Comparison of ENCODE assay signal across 8 cellular contexts in the genomic region with DNA sequence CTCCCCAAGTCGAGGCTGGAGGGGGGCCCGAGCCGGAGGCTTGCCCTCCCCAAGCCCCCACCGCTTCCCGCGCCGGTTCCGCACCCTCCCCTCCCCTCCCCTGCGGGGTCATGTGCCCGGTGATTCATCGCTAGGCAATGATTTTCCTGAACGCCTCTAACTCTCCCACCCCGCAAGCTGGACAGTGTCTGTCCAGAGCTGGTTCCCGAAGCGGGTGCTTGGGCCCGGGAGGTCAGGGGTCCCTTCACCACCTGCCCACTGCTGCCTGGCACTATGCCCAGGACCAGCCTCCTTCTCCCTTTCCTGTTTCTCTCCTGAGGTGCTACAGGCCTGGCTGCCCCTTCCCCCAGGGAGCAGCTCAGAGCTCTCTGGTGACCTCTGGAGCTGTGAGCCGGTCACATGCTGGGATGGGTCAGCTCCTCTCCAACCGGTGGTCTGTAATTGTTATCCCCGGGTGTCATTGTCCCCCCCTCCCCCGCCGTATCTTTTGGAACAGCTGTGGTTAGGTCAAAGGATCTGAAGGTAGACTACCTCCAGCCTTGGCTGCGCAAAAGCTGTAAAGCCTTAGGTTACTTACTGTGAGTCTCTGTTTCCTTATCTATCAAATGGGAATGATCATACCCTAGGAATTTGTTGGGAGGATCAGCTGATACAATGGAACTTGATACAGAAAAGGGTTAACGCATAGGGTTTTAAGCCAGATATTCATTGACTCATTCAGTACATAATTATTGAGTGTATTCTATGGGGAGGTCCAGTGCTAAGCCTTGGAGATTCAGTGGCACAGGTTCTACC. TPM values are rescaled to one million over a fixed set of nuclear protein-coding genes. Genes with fewer than 3 reads are reported as not detected.
DNase-seq lines count a peak whose midpoint lies in the region; ATAC-seq and TF ChIP-seq lines count a peak whose summit lies in the region.

No MANE protein-coding gene starts in this region.

- 7 to 19% methylated on average over 8 to 23 of the region's 23 CpGs for WGBS in thyroid gland, 2 donors

- no TSS peak for BruUV-seq in Panc1 (replicated peaks; lab: Mats Ljungman, UMichigan)

- peak; percentile 34 for TF ChIP-seq CTCF in Panc1 (IDR thresholded peaks at IDR 0.05)
- no peak for TF ChIP-seq CTCF in nephron (IDR thresholded peaks at IDR 0.05; ENCODE audit: unreplicated experiment in 3 of 3)
- TF ChIP-seq CTCF in thyroid gland (IDR thresholded peaks at IDR 0.05): no peak

- ATAC-seq in HG03139 (IDR thresholded peaks at IDR 0.05; ENCODE audit: unreplicated experiment) (peak; percentile 13), Panc1 (peak; percentile 72)

- no peaks in the 10 kb centered on the region for H3K36me3 Mint-ChIP-seq in nephron (ENCODE audit: low read depth)

- in situ Hi-C loops in Panc1 (cut with HindIII; ENCODE audit: low pct_unique_long_range_greater_than_20kb, low sequenced_read_pairs): no loop called here

- H3K4me3 Mint-ChIP-seq in nephron: peak overlapping the region; percentile 83 to 89 (median 89)

- CTCF ChIA-PET in Panc1 (lab: Charles Lee): interaction anchor here (0.6 to 2.0 kb wide), 4 partner anchors 15 to 103 kb away, joined by 4 to 8 read pairs (median 6); a partner anchor contains a TSS

- peaks cover 11% of the 10 kb centered on the region for H3K4me1 Mint-ChIP-seq in nephron

- TF ChIP-seq POLR2A in thyroid gland (IDR thresholded peaks at IDR 0.05): no peak

- peaks cover 49% of the 10 kb centered on the region for H3K27me3 Mint-ChIP-seq in nephron (ENCODE audit: low read depth)

- H3K27ac ChIP-seq in Panc1 (ENCODE audit: low read length) (peak overlapping the region; percentile 82), thyroid gland (peak overlapping the region; percentile 66 to 96 (median 94))

- H3K9me3 Mint-ChIP-seq in nephron: no peaks in the 10 kb centered on the region

- POLR2A ChIA-PET in Panc1 (lab: Charles Lee): interaction anchor here (0.5 to 1.1 kb wide), 4 partner anchors 42 to 87 kb away, joined by 3 to 16 read pairs (median 12); a partner anchor contains a TSS

- peaks cover 14% of the 10 kb centered on the region for H3K4me1 ChIP-seq in Panc1 (ENCODE audit: control insufficient read depth, insufficient read depth, low read length)
- H3K4me1 ChIP-seq in thyroid gland: peaks cover 14 to 15% of the 10 kb centered on the region in 2 donors

- intact Hi-C loops in Panc1 (cut with micrococcal nuclease; ENCODE audit: unreplicated experiment) (no loop called here), thyroid gland (cut with DNase I) (loop anchor here (2.0 kb wide), 1 partner anchor 55 kb away; a partner anchor contains a TSS)

- peak overlapping the region in 2 of 3 experiments; percentile 75 to 78 for H3K27ac Mint-ChIP-seq in nephron

- H3K27me3 ChIP-seq in Panc1 (ENCODE audit: control insufficient read depth, insufficient read depth, low read length) (no peaks in the 10 kb centered on the region), thyroid gland (no peaks in the 10 kb centered on the region)

- H3K4me3 ChIP-seq in Panc1 (ENCODE audit: low read depth in 2 of 2, low read length in 2 of 2): peak overlapping the region; percentile 81 to 98
- H3K4me3 ChIP-seq in thyroid gland (replicated peaks in 1 of 3): peak overlapping the region; percentile 72 to 86 (median 78)

- H3K36me3 ChIP-seq in Panc1 (ENCODE audit: control insufficient read depth, insufficient read depth, low read length) (peaks cover 2% of the 10 kb centered on the region; the same call in 1 of the 2 replicates), thyroid gland (no peaks in the 10 kb centered on the region)

- DNase-seq in ELF-1 (ENCODE audit: low read depth, low spot score) (peak; percentile 80), Panc1 (ENCODE audit: low read depth, low spot score) (peak; percentile 48), foreskin melanocyte (peak; percentile 78), thyroid gland (peak; percentile 76 to 77), middle frontal gyrus (ENCODE audit: extremely low spot score, low spot score) (no peak)
- peak; percentile 48 for DNase-seq in activated naive CD4-positive, alpha-beta T cell treated with anti-CD3 and anti-CD28 coated beads, Interleukin-2, amount 50 U/mL, for 16 hours

- H3K9me3 ChIP-seq in Panc1 (ENCODE audit: control insufficient read depth, insufficient read depth, low read depth, low read length) (no peaks in the 10 kb centered on the region), thyroid gland (no peaks in the 10 kb centered on the region)

RNA-seq across cellular contexts. Expression of a gene that starts 0.7 kb away (rescaled TPM):
- total RNA-seq in Panc1 (2021; ENCODE audit: unreplicated experiment): 34.8 TPM
- 18.8 TPM for polyA plus RNA-seq in Panc1 (2012; ENCODE audit: insufficient read length)
- total RNA-seq in thyroid gland: 10 to 100 TPM; 36.5 to 46.4 (median 41.6) TPM

RNA-seq across cellular contexts. Expression of a gene that starts 42.3 kb away (rescaled TPM):
- total RNA-seq in Panc1 (2021; ENCODE audit: unreplicated experiment) (not detected), thyroid gland (not detected)
- not detected for polyA plus RNA-seq in Panc1 (2012; ENCODE audit: insufficient read length)

RNA-seq across cellular contexts. Expression of a gene that starts 54.7 kb away (rescaled TPM):
- total RNA-seq in Panc1 (2021; ENCODE audit: unreplicated experiment) (41.8 TPM), thyroid gland (10 to 100 TPM; 19.4 to 40.7 (median 25.4) TPM)
- polyA plus RNA-seq in Panc1 (2012; ENCODE audit: insufficient read length): 45.7 TPM
